In the genomic region with DNA sequence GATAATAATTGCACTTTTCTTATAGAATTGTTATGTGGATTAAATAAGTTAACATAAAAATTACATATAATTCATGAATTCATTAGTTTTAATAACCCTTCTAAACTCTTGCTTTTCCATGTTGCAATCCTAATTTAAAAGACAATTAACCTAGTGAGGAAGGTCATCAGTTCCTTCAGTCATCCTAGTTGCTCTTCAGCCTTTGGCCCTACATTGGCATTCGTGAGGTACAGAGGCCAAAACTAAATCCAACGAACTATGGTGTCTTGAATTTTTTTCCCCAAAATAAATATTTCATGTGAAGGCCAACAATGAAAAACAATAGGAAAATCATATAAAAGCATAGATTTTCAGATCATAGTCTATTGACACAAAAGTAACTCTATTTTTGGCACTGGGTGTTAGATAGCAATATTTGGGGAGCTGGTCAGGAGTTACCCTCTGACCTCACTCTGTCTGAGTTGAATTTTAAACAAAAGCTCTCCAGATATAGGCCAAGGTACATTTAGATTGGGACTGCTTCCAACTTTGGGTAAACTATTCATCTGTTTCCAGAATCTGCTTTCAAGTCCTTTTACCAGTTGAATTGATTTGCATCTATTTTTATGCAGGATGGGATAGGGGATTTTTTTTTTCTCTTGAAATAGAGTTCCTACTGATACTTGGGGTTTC, we compare ENCODE assay signal across 27 cellular contexts.
"Had no signal": no experiment of that assay in that cellular context is flagged by ENCODE, and none has a peak within 500 bp of the region (broad histone marks: within the 10 kb centered on the region; RNA-seq: fewer than 3 reads in every experiment).

No MANE protein-coding gene starts in this region.

- ATAC-seq: Panc1, Right ventricle myocardium inferior, SK-N-SH treated with all-trans-retinoic acid at 6 μM for 48 hours, T-cell, T-helper 17 cell had no signal

- DNase-seq: Karpas-422, MM.1S, MV-4-11, NCI-H1105, NCI-H1417 treated with DMSO at 0.1 percent for 48 hours, NCI-H1436 treated with DMSO at 0.1 percent for 48 hours, NCI-H1694 treated with DMSO at 0.1 percent for 48 hours, NCI-H1930, NCI-H2029 treated with DMSO at 0.1 percent for 48 hours, NCI-H2081 treated with DMSO at 0.1 percent for 48 hours, NCI-H2107, NCI-H2171, NCI-H2227 treated with DMSO at 0.1 percent for 48 hours, NCI-H345, NCI-H446, NCI-H510A treated with DMSO at 0.1 percent for 48 hours, NCI-H524 treated with DMSO at 0.1 percent for 48 hours, NCI-H774, PC-9, SHP77, SIG-M5, SJCRH30, T-cell, T-helper 17 cell had no signal
